11 cellular contexts compared by ENCODE assay signal in the genomic region with DNA sequence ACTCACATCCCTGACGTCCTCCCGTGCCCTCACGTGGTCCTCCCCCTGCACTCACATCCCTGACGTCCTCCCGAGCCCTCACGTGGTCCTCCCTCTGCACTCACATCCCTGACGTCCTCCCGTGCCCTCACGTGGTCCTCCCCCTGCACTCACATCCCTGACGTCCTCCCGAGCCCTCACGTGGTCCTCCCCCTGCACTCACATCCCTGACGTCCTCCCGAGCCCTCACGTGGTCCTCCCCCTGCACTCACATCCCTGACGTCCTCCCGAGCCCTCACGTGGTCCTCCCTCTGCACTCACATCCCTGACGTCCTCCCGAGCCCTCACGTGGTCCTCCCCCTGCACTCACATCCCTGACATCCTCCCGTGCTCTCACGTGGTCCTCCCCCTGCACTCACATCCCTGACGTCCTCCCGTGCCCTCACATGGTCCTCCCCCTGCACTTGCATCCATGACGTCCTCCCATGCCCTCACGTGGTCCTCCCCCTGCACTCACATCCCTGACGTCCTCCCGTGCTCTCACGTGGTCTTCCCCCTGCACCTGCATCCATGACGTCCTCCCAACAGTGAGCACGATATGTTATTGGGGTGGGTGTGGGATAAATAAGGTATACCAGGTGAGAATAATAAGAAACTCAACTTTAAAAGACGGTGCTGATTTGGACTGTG. TPM values are rescaled to one million over a fixed set of nuclear protein-coding genes. Genes with fewer than 3 reads are reported as not detected.
"Had no signal": no experiment of that assay in that cellular context is flagged by ENCODE, and none has a peak within 500 bp of the region (broad histone marks: within the 10 kb centered on the region; RNA-seq: fewer than 3 reads in every experiment).

No MANE protein-coding gene starts in this region.

RNA-seq across cellular contexts. Expression of gene SAMD11, which starts 57.0 kb away (rescaled TPM):
- total RNA-seq: activated B cell treated with CpG ODN at 0.5 μM for 24 hours; activated CD4-positive, alpha-beta memory T cell treated with anti-CD3 and anti-CD28 coated beads for 36 hours; activated CD4-positive, alpha-beta T cell treated with anti-CD3 and anti-CD28 coated beads, Interleukin-2, amount 10 ng/mL, durations not matched to agents 24 days and 14 days; activated CD8-positive, alpha-beta memory T cell treated with anti-CD3 and anti-CD28 coated beads for 36 hours; activated CD8-positive, alpha-beta T cell treated with anti-CD3 and anti-CD28 coated beads for 36 hours; activated naive CD4-positive, alpha-beta T cell treated with anti-CD3 and anti-CD28 coated beads for 36 hours; activated naive CD4-positive, alpha-beta T cell treated with anti-CD3 and anti-CD28 coated beads, Interleukin-2, amount 50 U/mL, for 72 hours; activated naive CD8-positive, alpha-beta T cell treated with anti-CD3 and anti-CD28 coated beads for 36 hours; activated T-cell treated with anti-CD3 and anti-CD28 coated beads, Interleukin-2, amount 50 U/mL, for 4 hours; activated T-helper 1 cell treated with anti-CD3 and anti-CD28 coated beads, Interleukin-12 subunit alpha, Interleukin-12 subunit beta, Interleukin-2, Interleukin-4 antibody, amounts not matched to agents 30 ng/mL and 10 ng/mL and 1 ng/mL, durations not matched to agents 14 hours and 24 hours and 36 hours; activated T-helper 17 cell treated with anti-CD3 and anti-CD28 coated beads, Interleukin-2, amount 50 U/mL, for 72 hours had no signal
